In genomic region chr3:69718832-69719231, GRCh38 we compare ENCODE assay signal across 13 cellular contexts. TPM values are rescaled to one million over a fixed set of nuclear protein-coding genes. Genes with fewer than 3 reads are reported as not detected.
"Had no signal": no experiment of that assay in that cellular context is flagged by ENCODE, and none has a peak within 500 bp of the region (broad histone marks: within the 10 kb centered on the region; RNA-seq: fewer than 3 reads in every experiment).

No MANE protein-coding gene starts in this region.

- H3K4me1 Mint-ChIP-seq: activated CD4-positive, alpha-beta memory T cell treated with anti-CD3 and anti-CD28 coated beads, Interleukin-2, amount 10 ng/mL, durations not matched to agents 7 days and 5 days; stimulated activated memory B cell treated with anti-CD40 and anti-IgM and Interleukin-4, amounts not matched to agents 10 μg/mL and 1 μg/mL and 100 μg/mL, for 72 hours; T-cell had no signal

- H3K36me3 ChIP-seq: ascending aorta, heart left ventricle, pancreas, tibial nerve had no signal

- H3K27ac Mint-ChIP-seq: activated CD4-positive, alpha-beta memory T cell treated with anti-CD3 and anti-CD28 coated beads, Interleukin-2, amount 10 ng/mL, durations not matched to agents 7 days and 5 days; mesothelial cell of epicardium; stimulated activated memory B cell treated with anti-CD40 and anti-IgM and Interleukin-4, amounts not matched to agents 10 μg/mL and 1 μg/mL and 100 μg/mL, for 72 hours; T-cell had no signal

- H3K4me1 ChIP-seq: ascending aorta, pancreas, tibial nerve had no signal

- H3K27me3 ChIP-seq: ascending aorta, heart left ventricle, pancreas, tibial nerve had no signal

- H3K4me3 Mint-ChIP-seq: activated CD4-positive, alpha-beta memory T cell treated with anti-CD3 and anti-CD28 coated beads, Interleukin-2, amount 10 ng/mL, durations not matched to agents 7 days and 5 days; mesothelial cell of epicardium; stimulated activated memory B cell treated with anti-CD40 and anti-IgM and Interleukin-4, amounts not matched to agents 10 μg/mL and 1 μg/mL and 100 μg/mL, for 72 hours; T-cell had no signal

- H3K9me3 ChIP-seq: ascending aorta, heart left ventricle, pancreas, tibial nerve had no signal

- H3K27ac ChIP-seq: ascending aorta, pancreas, tibial nerve had no signal

- DNase-seq: activated CD4-positive, alpha-beta memory T cell treated with anti-CD3 and anti-CD28 coated beads, Interleukin-2, amount 10 ng/mL, durations not matched to agents 7 days and 5 days; activated CD8-positive, alpha-beta memory T cell treated with anti-CD3 and anti-CD28 coated beads, Interleukin-2, amount 50 U/mL, for 4 hours; foreskin melanocyte; heart left ventricle; pancreas; T-cell; T1000 had no signal

- H3K4me3 ChIP-seq: ascending aorta, heart left ventricle, pancreas, tibial nerve had no signal

- ATAC-seq: pancreas; stimulated activated memory B cell treated with anti-CD40 and anti-IgM and Interleukin-4, amounts not matched to agents 10 μg/mL and 1 μg/mL and 100 μg/mL, for 72 hours; T-cell had no signal

- FAIRE-seq: colon, endothelial cell of umbilical vein, pancreas had no signal

- H3K36me3 Mint-ChIP-seq: mesothelial cell of epicardium; stimulated activated memory B cell treated with anti-CD40 and anti-IgM and Interleukin-4, amounts not matched to agents 10 μg/mL and 1 μg/mL and 100 μg/mL, for 72 hours; T-cell had no signal

- H3K9me3 Mint-ChIP-seq: activated CD4-positive, alpha-beta memory T cell treated with anti-CD3 and anti-CD28 coated beads, Interleukin-2, amount 10 ng/mL, durations not matched to agents 7 days and 5 days; mesothelial cell of epicardium; stimulated activated memory B cell treated with anti-CD40 and anti-IgM and Interleukin-4, amounts not matched to agents 10 μg/mL and 1 μg/mL and 100 μg/mL, for 72 hours; T-cell had no signal

- H3K27me3 Mint-ChIP-seq: activated CD4-positive, alpha-beta memory T cell treated with anti-CD3 and anti-CD28 coated beads, Interleukin-2, amount 10 ng/mL, durations not matched to agents 7 days and 5 days had no signal

RNA-seq across cellular contexts. Expression of gene MITF, which starts 20.4 kb away (rescaled TPM):
- total RNA-seq: activated CD4-positive, alpha-beta memory T cell treated with anti-CD3 and anti-CD28 coated beads, Interleukin-2, amount 10 ng/mL, durations not matched to agents 7 days and 5 days had no signal
